In genomic region chr2:14015113-14015512, GRCh38 we compare ENCODE assay signal across 21 cellular contexts.
"Had no signal": no experiment of that assay in that cellular context is flagged by ENCODE, and none has a peak within 500 bp of the region (broad histone marks: within the 10 kb centered on the region; RNA-seq: fewer than 3 reads in every experiment).

No MANE protein-coding gene starts in this region.

- H3K36me3 ChIP-seq: esophagus muscularis mucosa, heart left ventricle, pancreas, right lobe of liver, stomach, upper lobe of left lung, uterus had no signal

- H3K4me1 ChIP-seq: heart left ventricle, right lobe of liver, upper lobe of left lung, uterus had no signal

- H3K27ac Mint-ChIP-seq: dendritic cell treated with granulocyte-macrophage colony-stimulating factor and Interleukin-4, amounts not matched to agents 40 ng/mL and 50 ng/mL, for 4 days; effector memory CD8-positive, alpha-beta T cell; naive B cell; nephron; progenitor cell of endocrine pancreas had no signal

- DNase-seq: effector memory CD8-positive, alpha-beta T cell; foreskin melanocyte; heart left ventricle; hippocampal formation; left colon; mesendoderm; naive B cell; occipital lobe; pancreas; right lobe of liver; small intestine; stimulated activated CD4-positive, alpha-beta T cell treated with anti-CD3 and anti-CD28 coated beads, Interleukin-12 subunit alpha, Interleukin-12 subunit beta, amount 100 ng/mL, for 4 hours; stimulated activated naive CD4-positive, alpha-beta T cell; stomach; upper lobe of left lung; uterus had no signal

- H3K9me3 ChIP-seq: pancreas, right lobe of liver, upper lobe of left lung, uterus had no signal

- H3K27ac ChIP-seq: epithelial cell of prostate, esophagus muscularis mucosa, heart left ventricle, pancreas, right lobe of liver, stomach, upper lobe of left lung, uterus had no signal

- H3K4me3 Mint-ChIP-seq: dendritic cell treated with granulocyte-macrophage colony-stimulating factor and Interleukin-4, amounts not matched to agents 40 ng/mL and 50 ng/mL, for 4 days; effector memory CD8-positive, alpha-beta T cell; naive B cell; nephron had no signal

- H3K27me3 ChIP-seq: esophagus muscularis mucosa, heart left ventricle, pancreas, right lobe of liver, stomach, upper lobe of left lung, uterus had no signal

- H3K4me1 Mint-ChIP-seq: naive B cell had no signal

- H3K27me3 Mint-ChIP-seq: dendritic cell treated with granulocyte-macrophage colony-stimulating factor and Interleukin-4, amounts not matched to agents 40 ng/mL and 50 ng/mL, for 4 days; effector memory CD8-positive, alpha-beta T cell; naive B cell; progenitor cell of endocrine pancreas had no signal

- ATAC-seq: effector memory CD8-positive, alpha-beta T cell; heart left ventricle; left colon; pancreas; right lobe of liver had no signal

- H3K36me3 Mint-ChIP-seq: naive B cell had no signal

- H3K4me3 ChIP-seq: esophagus muscularis mucosa, heart left ventricle, pancreas, right lobe of liver, stomach, upper lobe of left lung, uterus had no signal
